ENCODE assay signal across 1 cellular context in the genomic region with DNA sequence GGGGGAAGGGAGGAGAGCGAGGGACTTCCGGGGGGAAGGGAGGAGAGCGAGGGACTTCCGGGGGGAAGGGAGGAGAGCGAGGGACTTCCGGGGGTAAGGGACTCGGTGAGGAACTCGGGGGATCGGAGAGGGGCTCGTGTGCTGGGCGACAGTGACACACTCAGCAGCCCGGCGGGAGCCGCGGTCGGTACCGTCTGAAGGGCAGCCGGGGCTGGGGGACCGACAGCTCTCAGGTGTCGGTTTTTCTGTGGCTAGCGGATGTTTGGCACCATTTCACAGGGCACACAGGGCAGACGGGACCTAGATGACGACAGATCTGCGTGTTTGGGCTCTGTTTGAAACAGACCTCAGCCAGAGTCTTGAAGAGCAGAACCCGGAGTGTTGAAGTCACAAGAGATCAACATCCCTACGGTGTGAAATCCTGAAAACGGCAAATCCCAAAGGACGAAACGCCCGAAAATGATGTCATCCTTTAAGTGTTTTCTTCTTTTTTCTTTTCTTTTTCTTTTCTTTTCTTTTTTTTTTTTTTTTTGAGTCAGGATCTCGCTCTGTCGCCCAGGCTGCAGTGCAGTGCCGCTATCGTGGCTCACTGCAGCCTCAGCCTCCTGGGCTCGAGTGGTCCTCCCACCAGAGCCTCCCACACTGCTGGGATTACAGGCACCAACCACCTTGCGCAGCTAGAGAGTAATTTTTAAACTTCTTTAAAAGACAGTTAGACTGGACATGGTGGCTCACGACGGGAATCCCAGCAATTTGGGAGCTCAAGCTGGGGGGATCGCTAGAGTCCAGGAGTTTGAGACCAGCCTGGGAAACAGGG.
TF ChIP-seq lines count a peak whose summit lies in the region.

No MANE protein-coding gene starts in this region.

TF ChIP-seq in K562, 482 proteins besides CTCF, POLR2A, EP300 and RAD21 (continued from another document):
- TF ChIP-seq, protein P1, sequence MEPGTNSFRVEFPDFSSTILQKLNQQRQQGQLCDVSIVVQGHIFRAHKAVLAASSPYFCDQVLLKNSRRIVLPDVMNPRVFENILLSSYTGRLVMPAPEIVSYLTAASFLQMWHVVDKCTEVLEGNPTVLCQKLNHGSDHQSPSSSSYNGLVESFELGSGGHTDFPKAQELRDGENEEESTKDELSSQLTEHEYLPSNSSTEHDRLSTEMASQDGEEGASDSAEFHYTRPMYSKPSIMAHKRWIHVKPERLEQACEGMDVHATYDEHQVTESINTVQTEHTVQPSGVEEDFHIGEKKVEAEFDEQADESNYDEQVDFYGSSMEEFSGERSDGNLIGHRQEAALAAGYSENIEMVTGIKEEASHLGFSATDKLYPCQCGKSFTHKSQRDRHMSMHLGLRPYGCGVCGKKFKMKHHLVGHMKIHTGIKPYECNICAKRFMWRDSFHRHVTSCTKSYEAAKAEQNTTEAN (CRISPR knock-in tag; IDR thresholded peaks at IDR 0.05) = no peak
- TF ChIP-seq STAT5B (CRISPR knock-in tag; IDR thresholded peaks at IDR 0.05) (no peak), ZBTB17 (CRISPR knock-in tag; IDR thresholded peaks at IDR 0.05) (peak; percentile 48; the same call in 1 of the 2 replicates), FOSL1 (tag; conservative IDR thresholded peaks at IDR 0.05) (0 out of 2 replicates have a peak, but pooled peaks have one; percentile 36), NFRKB (IDR thresholded peaks at IDR 0.05; ENCODE audit: low read depth) (0 out of 2 replicates have a peak, but pooled peaks have one; percentile 22), KLF1 (tag; IDR thresholded peaks at IDR 0.05) (no peak), CSDE1 (IDR thresholded peaks at IDR 0.05) (no peak; a peak in 1 of 4 replicates), ZZZ3 (IDR thresholded peaks at IDR 0.05) (no peak), RAD51 (IDR thresholded peaks at IDR 0.05; ENCODE audit: borderline replicate concordance, low read depth) (no peak), ZNF239 (CRISPR knock-in tag; IDR thresholded peaks at IDR 0.05) (no peak), POLR2G (IDR thresholded peaks at IDR 0.05; ENCODE audit: low read depth, low read length) (peak; percentile 94), MEIS2 (IDR thresholded peaks at IDR 0.05; ENCODE audit: partially characterized antibody) (peak; percentile 36), HLTF (IDR thresholded peaks at IDR 0.05) (0 out of 2 replicates have a peak, but pooled peaks have one; percentile 59), ZNF212 (CRISPR knock-in tag; IDR thresholded peaks at IDR 0.05) (0 out of 2 replicates have a peak, but pooled peaks have one; percentile 38), SIRT6 (IDR thresholded peaks at IDR 0.05; ENCODE audit: low read depth, low read length) (no peak)
- TF ChIP-seq, protein P2, sequence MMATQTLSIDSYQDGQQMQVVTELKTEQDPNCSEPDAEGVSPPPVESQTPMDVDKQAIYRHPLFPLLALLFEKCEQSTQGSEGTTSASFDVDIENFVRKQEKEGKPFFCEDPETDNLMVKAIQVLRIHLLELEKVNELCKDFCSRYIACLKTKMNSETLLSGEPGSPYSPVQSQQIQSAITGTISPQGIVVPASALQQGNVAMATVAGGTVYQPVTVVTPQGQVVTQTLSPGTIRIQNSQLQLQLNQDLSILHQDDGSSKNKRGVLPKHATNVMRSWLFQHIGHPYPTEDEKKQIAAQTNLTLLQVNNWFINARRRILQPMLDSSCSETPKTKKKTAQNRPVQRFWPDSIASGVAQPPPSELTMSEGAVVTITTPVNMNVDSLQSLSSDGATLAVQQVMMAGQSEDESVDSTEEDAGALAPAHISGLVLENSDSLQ (IDR thresholded peaks at IDR 0.05) = peak; percentile 77
- TF ChIP-seq, protein P3, sequence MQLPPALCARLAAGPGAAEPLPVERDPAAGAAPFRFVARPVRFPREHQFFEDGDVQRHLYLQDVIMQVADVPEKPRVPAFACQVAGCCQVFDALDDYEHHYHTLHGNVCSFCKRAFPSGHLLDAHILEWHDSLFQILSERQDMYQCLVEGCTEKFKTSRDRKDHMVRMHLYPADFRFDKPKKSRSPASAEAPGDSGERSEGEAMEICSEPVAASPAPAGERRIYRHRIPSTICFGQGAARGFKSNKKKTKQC (CRISPR knock-in tag; IDR thresholded peaks at IDR 0.05) = peak; percentile 9; the same call in 1 of the 2 replicates
- TF ChIP-seq, protein P4, sequence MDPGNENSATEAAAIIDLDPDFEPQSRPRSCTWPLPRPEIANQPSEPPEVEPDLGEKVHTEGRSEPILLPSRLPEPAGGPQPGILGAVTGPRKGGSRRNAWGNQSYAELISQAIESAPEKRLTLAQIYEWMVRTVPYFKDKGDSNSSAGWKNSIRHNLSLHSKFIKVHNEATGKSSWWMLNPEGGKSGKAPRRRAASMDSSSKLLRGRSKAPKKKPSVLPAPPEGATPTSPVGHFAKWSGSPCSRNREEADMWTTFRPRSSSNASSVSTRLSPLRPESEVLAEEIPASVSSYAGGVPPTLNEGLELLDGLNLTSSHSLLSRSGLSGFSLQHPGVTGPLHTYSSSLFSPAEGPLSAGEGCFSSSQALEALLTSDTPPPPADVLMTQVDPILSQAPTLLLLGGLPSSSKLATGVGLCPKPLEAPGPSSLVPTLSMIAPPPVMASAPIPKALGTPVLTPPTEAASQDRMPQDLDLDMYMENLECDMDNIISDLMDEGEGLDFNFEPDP (CRISPR knock-in tag; IDR thresholded peaks at IDR 0.05) = peak; percentile 30; the same call in 1 of the 2 replicates
- TF ChIP-seq, protein P5, sequence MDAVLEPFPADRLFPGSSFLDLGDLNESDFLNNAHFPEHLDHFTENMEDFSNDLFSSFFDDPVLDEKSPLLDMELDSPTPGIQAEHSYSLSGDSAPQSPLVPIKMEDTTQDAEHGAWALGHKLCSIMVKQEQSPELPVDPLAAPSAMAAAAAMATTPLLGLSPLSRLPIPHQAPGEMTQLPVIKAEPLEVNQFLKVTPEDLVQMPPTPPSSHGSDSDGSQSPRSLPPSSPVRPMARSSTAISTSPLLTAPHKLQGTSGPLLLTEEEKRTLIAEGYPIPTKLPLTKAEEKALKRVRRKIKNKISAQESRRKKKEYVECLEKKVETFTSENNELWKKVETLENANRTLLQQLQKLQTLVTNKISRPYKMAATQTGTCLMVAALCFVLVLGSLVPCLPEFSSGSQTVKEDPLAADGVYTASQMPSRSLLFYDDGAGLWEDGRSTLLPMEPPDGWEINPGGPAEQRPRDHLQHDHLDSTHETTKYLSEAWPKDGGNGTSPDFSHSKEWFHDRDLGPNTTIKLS (IDR thresholded peaks at IDR 0.05; ENCODE audit: borderline replicate concordance, low read depth) = no peak
- TF ChIP-seq, protein P6, sequence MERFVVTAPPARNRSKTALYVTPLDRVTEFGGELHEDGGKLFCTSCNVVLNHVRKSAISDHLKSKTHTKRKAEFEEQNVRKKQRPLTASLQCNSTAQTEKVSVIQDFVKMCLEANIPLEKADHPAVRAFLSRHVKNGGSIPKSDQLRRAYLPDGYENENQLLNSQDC (CRISPR knock-in tag; IDR thresholded peaks at IDR 0.05) = no peak
- TF ChIP-seq, protein P7, sequence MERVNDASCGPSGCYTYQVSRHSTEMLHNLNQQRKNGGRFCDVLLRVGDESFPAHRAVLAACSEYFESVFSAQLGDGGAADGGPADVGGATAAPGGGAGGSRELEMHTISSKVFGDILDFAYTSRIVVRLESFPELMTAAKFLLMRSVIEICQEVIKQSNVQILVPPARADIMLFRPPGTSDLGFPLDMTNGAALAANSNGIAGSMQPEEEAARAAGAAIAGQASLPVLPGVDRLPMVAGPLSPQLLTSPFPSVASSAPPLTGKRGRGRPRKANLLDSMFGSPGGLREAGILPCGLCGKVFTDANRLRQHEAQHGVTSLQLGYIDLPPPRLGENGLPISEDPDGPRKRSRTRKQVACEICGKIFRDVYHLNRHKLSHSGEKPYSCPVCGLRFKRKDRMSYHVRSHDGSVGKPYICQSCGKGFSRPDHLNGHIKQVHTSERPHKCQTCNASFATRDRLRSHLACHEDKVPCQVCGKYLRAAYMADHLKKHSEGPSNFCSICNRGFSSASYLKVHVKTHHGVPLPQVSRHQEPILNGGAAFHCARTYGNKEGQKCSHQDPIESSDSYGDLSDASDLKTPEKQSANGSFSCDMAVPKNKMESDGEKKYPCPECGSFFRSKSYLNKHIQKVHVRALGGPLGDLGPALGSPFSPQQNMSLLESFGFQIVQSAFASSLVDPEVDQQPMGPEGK (CRISPR knock-in tag; IDR thresholded peaks at IDR 0.05; ENCODE audit: borderline replicate concordance) = no peak
- TF ChIP-seq, protein P8, sequence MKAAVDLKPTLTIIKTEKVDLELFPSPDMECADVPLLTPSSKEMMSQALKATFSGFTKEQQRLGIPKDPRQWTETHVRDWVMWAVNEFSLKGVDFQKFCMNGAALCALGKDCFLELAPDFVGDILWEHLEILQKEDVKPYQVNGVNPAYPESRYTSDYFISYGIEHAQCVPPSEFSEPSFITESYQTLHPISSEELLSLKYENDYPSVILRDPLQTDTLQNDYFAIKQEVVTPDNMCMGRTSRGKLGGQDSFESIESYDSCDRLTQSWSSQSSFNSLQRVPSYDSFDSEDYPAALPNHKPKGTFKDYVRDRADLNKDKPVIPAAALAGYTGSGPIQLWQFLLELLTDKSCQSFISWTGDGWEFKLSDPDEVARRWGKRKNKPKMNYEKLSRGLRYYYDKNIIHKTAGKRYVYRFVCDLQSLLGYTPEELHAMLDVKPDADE (conservative IDR thresholded peaks at IDR 0.05; ENCODE audit: control insufficient read depth, low read depth, low read length) = peak; percentile 77
- TF ChIP-seq, protein P9, sequence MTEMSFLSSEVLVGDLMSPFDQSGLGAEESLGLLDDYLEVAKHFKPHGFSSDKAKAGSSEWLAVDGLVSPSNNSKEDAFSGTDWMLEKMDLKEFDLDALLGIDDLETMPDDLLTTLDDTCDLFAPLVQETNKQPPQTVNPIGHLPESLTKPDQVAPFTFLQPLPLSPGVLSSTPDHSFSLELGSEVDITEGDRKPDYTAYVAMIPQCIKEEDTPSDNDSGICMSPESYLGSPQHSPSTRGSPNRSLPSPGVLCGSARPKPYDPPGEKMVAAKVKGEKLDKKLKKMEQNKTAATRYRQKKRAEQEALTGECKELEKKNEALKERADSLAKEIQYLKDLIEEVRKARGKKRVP (CRISPR knock-in tag; IDR thresholded peaks at IDR 0.05) = peak; percentile 77; the same call in 1 of the 2 replicates
- TF ChIP-seq, protein P10, sequence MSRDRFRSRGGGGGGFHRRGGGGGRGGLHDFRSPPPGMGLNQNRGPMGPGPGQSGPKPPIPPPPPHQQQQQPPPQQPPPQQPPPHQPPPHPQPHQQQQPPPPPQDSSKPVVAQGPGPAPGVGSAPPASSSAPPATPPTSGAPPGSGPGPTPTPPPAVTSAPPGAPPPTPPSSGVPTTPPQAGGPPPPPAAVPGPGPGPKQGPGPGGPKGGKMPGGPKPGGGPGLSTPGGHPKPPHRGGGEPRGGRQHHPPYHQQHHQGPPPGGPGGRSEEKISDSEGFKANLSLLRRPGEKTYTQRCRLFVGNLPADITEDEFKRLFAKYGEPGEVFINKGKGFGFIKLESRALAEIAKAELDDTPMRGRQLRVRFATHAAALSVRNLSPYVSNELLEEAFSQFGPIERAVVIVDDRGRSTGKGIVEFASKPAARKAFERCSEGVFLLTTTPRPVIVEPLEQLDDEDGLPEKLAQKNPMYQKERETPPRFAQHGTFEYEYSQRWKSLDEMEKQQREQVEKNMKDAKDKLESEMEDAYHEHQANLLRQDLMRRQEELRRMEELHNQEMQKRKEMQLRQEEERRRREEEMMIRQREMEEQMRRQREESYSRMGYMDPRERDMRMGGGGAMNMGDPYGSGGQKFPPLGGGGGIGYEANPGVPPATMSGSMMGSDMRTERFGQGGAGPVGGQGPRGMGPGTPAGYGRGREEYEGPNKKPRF (IDR thresholded peaks at IDR 0.05; ENCODE audit: low read depth, low read length) = no peak
- TF ChIP-seq, protein P11, sequence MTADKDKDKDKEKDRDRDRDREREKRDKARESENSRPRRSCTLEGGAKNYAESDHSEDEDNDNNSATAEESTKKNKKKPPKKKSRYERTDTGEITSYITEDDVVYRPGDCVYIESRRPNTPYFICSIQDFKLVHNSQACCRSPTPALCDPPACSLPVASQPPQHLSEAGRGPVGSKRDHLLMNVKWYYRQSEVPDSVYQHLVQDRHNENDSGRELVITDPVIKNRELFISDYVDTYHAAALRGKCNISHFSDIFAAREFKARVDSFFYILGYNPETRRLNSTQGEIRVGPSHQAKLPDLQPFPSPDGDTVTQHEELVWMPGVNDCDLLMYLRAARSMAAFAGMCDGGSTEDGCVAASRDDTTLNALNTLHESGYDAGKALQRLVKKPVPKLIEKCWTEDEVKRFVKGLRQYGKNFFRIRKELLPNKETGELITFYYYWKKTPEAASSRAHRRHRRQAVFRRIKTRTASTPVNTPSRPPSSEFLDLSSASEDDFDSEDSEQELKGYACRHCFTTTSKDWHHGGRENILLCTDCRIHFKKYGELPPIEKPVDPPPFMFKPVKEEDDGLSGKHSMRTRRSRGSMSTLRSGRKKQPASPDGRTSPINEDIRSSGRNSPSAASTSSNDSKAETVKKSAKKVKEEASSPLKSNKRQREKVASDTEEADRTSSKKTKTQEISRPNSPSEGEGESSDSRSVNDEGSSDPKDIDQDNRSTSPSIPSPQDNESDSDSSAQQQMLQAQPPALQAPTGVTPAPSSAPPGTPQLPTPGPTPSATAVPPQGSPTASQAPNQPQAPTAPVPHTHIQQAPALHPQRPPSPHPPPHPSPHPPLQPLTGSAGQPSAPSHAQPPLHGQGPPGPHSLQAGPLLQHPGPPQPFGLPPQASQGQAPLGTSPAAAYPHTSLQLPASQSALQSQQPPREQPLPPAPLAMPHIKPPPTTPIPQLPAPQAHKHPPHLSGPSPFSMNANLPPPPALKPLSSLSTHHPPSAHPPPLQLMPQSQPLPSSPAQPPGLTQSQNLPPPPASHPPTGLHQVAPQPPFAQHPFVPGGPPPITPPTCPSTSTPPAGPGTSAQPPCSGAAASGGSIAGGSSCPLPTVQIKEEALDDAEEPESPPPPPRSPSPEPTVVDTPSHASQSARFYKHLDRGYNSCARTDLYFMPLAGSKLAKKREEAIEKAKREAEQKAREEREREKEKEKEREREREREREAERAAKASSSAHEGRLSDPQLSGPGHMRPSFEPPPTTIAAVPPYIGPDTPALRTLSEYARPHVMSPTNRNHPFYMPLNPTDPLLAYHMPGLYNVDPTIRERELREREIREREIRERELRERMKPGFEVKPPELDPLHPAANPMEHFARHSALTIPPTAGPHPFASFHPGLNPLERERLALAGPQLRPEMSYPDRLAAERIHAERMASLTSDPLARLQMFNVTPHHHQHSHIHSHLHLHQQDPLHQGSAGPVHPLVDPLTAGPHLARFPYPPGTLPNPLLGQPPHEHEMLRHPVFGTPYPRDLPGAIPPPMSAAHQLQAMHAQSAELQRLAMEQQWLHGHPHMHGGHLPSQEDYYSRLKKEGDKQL (CRISPR knock-in tag; IDR thresholded peaks at IDR 0.05; ENCODE audit: borderline replicate concordance) = no peak
- TF ChIP-seq, protein P12, sequence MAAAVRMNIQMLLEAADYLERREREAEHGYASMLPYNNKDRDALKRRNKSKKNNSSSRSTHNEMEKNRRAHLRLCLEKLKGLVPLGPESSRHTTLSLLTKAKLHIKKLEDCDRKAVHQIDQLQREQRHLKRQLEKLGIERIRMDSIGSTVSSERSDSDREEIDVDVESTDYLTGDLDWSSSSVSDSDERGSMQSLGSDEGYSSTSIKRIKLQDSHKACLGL (CRISPR knock-in tag; IDR thresholded peaks at IDR 0.05; ENCODE audit: borderline replicate concordance, poor library complexity, severe bottlenecking) = no peak
- TF ChIP-seq, protein P13, sequence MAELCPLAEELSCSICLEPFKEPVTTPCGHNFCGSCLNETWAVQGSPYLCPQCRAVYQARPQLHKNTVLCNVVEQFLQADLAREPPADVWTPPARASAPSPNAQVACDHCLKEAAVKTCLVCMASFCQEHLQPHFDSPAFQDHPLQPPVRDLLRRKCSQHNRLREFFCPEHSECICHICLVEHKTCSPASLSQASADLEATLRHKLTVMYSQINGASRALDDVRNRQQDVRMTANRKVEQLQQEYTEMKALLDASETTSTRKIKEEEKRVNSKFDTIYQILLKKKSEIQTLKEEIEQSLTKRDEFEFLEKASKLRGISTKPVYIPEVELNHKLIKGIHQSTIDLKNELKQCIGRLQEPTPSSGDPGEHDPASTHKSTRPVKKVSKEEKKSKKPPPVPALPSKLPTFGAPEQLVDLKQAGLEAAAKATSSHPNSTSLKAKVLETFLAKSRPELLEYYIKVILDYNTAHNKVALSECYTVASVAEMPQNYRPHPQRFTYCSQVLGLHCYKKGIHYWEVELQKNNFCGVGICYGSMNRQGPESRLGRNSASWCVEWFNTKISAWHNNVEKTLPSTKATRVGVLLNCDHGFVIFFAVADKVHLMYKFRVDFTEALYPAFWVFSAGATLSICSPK (IDR thresholded peaks at IDR 0.05; ENCODE audit: borderline replicate concordance) = peak; percentile 87; the same call in 1 of the 2 replicates
